In the genomic region with DNA sequence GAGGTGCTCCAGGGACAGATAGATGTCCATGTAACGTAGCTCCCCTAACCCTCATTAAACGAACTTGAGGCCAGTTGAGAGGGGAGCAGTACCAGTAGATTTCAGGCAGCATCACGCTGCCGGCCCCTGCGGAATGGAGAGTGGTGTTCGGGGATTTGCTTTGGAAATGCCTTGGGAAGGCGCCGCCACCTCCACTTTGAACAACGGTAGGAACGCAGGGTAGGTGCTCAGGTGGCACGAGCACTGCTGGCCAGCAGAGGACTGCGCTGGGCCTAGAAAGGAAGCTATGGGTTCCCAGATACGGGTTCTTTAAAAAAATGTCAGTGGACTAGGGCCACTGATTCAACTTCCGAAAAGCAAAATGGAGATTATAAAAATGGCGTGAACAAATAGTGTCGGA, we compare ENCODE assay signal across 13 cellular contexts.
DNase-seq lines count a peak whose midpoint lies in the region; ATAC-seq and TF ChIP-seq lines count a peak whose summit lies in the region.
"Had no signal": no experiment of that assay in that cellular context is flagged by ENCODE, and none has a peak within 500 bp of the region (broad histone marks: within the 10 kb centered on the region; RNA-seq: fewer than 3 reads in every experiment).

No MANE protein-coding gene starts in this region.

- H3K27ac ChIP-seq in RWPE2 (ENCODE audit: poor library complexity, severe bottlenecking) (peak overlapping the region; percentile 54), iPS-20b (ENCODE audit: low read length) (no peak overlapping the region), sigmoid colon (peak overlapping the region; percentile 67 to 99 (median 88))

- H3K36me3 ChIP-seq in RWPE2 (ENCODE audit: low read depth) = 0 out of 2 replicates have a peak, but pooled peaks cover 3% of the 10 kb centered on the region
- no peaks in the 10 kb centered on the region for H3K36me3 ChIP-seq in iPS-20b (ENCODE audit: insufficient read depth, low read depth, low read length)
- H3K36me3 ChIP-seq in sigmoid colon = peaks cover 0 to 8% (median 0%) of the 10 kb centered on the region in 4 donors
- H3K36me3 ChIP-seq in MG63 = peaks cover 31% of the 10 kb centered on the region

- intact Hi-C loops in Calu3 (cut with micrococcal nuclease; ENCODE audit: unreplicated experiment) = loop anchor here (2.0 to 5.0 kb wide), 3 partner anchors 39 to 263 kb away; no protein-coding TSS in a partner anchor
- intact Hi-C loops in sigmoid colon (cut with DNase I) = loop anchor here (5.0 kb wide), 2 partner anchors 37 to 38 kb away; no protein-coding TSS in a partner anchor

- ATAC-seq in RWPE2 (ENCODE audit: low read depth) = peak; percentile 34
- no peak for ATAC-seq in GM18502 (IDR thresholded peaks at IDR 0.05; ENCODE audit: poor library complexity, unreplicated experiment)
- ATAC-seq: HCT116 had no signal

- no peak for TF ChIP-seq CTCF in Calu3 (IDR thresholded peaks at IDR 0.05; ENCODE audit: unreplicated experiment)
- TF ChIP-seq CTCF in RWPE2 (IDR thresholded peaks at IDR 0.05; ENCODE audit: poor library complexity, severe bottlenecking) = no peak
- no peak for TF ChIP-seq CTCF in sigmoid colon (IDR thresholded peaks at IDR 0.05)

- 85 to 89% methylated on average over 16 of the region's 16 CpGs for WGBS in sigmoid colon, 2 donors

- H3K4me3 ChIP-seq in RWPE2 (ENCODE audit: severe bottlenecking) (peak overlapping the region; percentile 11), iPS-20b (ENCODE audit: low read length) (peak overlapping the region; percentile 57), sigmoid colon (peak overlapping the region in 3 of 4 donors; percentile 21 to 28 (median 24)), MG63 (no peak overlapping the region)

- no peak for TF ChIP-seq EP300 in sigmoid colon (IDR thresholded peaks at IDR 0.05)

- H3K27ac Mint-ChIP-seq in Calu3 (ENCODE audit: unreplicated experiment) = peak overlapping the region; percentile 78
- H3K27ac Mint-ChIP-seq: activated naive CD4-positive, alpha-beta T cell treated with anti-CD3 and anti-CD28 coated beads for 36 hours had no signal

- BruUV-seq in Calu3 (replicated peaks; lab: Mats Ljungman, UMichigan) = no TSS peak

- peaks cover 74% of the 10 kb centered on the region for H3K36me3 Mint-ChIP-seq in Calu3 (ENCODE audit: insufficient read depth, unreplicated experiment)

- H3K9me3 ChIP-seq in RWPE2 (ENCODE audit: severe bottlenecking) (no peaks in the 10 kb centered on the region), iPS-20b (ENCODE audit: insufficient read depth, low read depth, low read length) (no peaks in the 10 kb centered on the region), sigmoid colon (no peaks in the 10 kb centered on the region), MG63 (no peaks in the 10 kb centered on the region)

- H3K4me1 Mint-ChIP-seq in Calu3 (ENCODE audit: low read depth, unreplicated experiment) = peaks cover 24% of the 10 kb centered on the region

- H3K27me3 Mint-ChIP-seq in Calu3 (ENCODE audit: unreplicated experiment) = no peaks in the 10 kb centered on the region

- no peak for TF ChIP-seq POLR2A in sigmoid colon (IDR thresholded peaks at IDR 0.05)

- peak overlapping the region; percentile 75 for H3K4me3 Mint-ChIP-seq in Calu3 (ENCODE audit: low read depth, unreplicated experiment)
- H3K4me3 Mint-ChIP-seq: activated naive CD4-positive, alpha-beta T cell treated with anti-CD3 and anti-CD28 coated beads for 36 hours had no signal

- peaks cover 40% of the 10 kb centered on the region for H3K4me1 ChIP-seq in RWPE2 (ENCODE audit: insufficient read depth, poor library complexity, severe bottlenecking)
- H3K4me1 ChIP-seq in iPS-20b (ENCODE audit: insufficient read depth, low read length) = peaks cover 31% of the 10 kb centered on the region; the same call in 1 of the 2 replicates
- H3K4me1 ChIP-seq in sigmoid colon = peaks cover 0 to 90% (median 74%) of the 10 kb centered on the region in 4 donors

- DNase-seq in Calu3 = no peak
- DNase-seq in RWPE2 (ENCODE audit: low spot score) = no peak
- DNase-seq in sigmoid colon = no peak
- no peak for DNase-seq in OCI-M2 (lab: John Stamatoyannopoulos, UW; ENCODE audit: unreplicated experiment)
- DNase-seq in glomerular visceral epithelial cell (ENCODE audit: extremely low spot score) = no peak
- DNase-seq in MG63 = no peak
- DNase-seq: activated naive CD4-positive, alpha-beta T cell treated with anti-CD3 and anti-CD28 coated beads for 36 hours; AML-193; MV-4-11; NCI-H446 treated with DMSO at 0.1 percent for 48 hours had no signal

- no peaks in the 10 kb centered on the region for H3K9me3 Mint-ChIP-seq in Calu3 (ENCODE audit: low read depth, unreplicated experiment)
- H3K9me3 Mint-ChIP-seq: activated naive CD4-positive, alpha-beta T cell treated with anti-CD3 and anti-CD28 coated beads for 36 hours had no signal

- no peak overlapping the region for H3K9ac ChIP-seq in iPS-20b (ENCODE audit: low read depth, low read length)

- CTCF ChIA-PET in Calu3 (lab: Charles Lee) = interaction anchor here (0.6 to 1.5 kb wide), 9 partner anchors 12 to 365 kb away, joined by 3 to 5 read pairs (median 3); no protein-coding TSS in a partner anchor

- H3K27me3 ChIP-seq in RWPE2 (ENCODE audit: insufficient read depth, poor library complexity, severe bottlenecking) (no peaks in the 10 kb centered on the region), iPS-20b (ENCODE audit: insufficient read depth, low read length) (peaks cover 65% of the 10 kb centered on the region), sigmoid colon (no peaks in the 10 kb centered on the region), MG63 (no peaks in the 10 kb centered on the region)
